ENCODE assay signal across 26 cellular contexts in the genomic region with DNA sequence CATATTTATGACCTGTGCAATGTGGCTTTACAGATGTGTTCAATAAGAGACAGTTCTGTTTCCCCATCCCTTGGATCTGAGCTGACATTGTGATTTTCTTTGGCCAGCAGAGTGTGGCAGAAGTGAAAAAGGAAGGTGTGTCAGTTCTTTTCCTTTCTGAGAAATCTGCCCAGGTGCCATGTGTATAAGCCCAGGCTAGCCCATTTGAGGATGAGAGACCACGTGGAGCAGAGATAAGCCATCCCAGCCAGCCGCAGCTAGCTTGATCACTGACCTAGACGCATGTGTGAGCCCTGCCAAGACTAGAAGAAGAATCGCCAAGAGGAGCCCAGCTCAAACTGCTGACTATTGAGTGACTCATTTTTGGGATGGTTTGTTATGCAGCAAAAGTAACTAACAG.
"Had no signal": no experiment of that assay in that cellular context is flagged by ENCODE, and none has a peak within 500 bp of the region (broad histone marks: within the 10 kb centered on the region; RNA-seq: fewer than 3 reads in every experiment).

No MANE protein-coding gene starts in this region.

- H3K4me1 ChIP-seq: esophagus squamous epithelium, heart right ventricle, left lung, pancreas, testis, upper lobe of left lung had no signal

- ATAC-seq: effector memory CD8-positive, alpha-beta T cell; heart right ventricle; left cardiac atrium; left lung; naive thymus-derived CD8-positive, alpha-beta T cell; pancreas; sciatic nerve; stimulated activated memory B cell treated with anti-CD40 and anti-IgM and Interleukin-4, amounts not matched to agents 10 μg/mL and 1 μg/mL and 100 μg/mL, for 72 hours; stimulated activated naive CD8-positive, alpha-beta T cell treated with anti-CD3 and anti-CD28 coated beads, Interleukin-15, Interleukin-2, amounts not matched to agents 100 U/mL and 50 U/mL, for 24 hours had no signal

- DNase-seq: dermis blood vessel endothelial cell; effector memory CD8-positive, alpha-beta T cell; erythroblast; esophagus squamous epithelium; foreskin melanocyte; glutamatergic neuron; heart right ventricle; hippocampal formation; left cardiac atrium; left lung; mesendoderm; midbrain; naive thymus-derived CD8-positive, alpha-beta T cell; nephron progenitor cell; nucleus accumbens; pancreas; retina; stimulated activated CD4-positive, alpha-beta T cell treated with anti-CD3 and anti-CD28 coated beads, Interleukin-4, amount 100 ng/mL, for 4 hours; stimulated activated naive CD8-positive, alpha-beta T cell treated with anti-CD3 and anti-CD28 coated beads, Interleukin-15, Interleukin-2, amounts not matched to agents 100 U/mL and 50 U/mL, for 24 hours; substantia nigra; testis; tibial artery; upper lobe of left lung had no signal

- H3K4me3 ChIP-seq: coronary artery, esophagus squamous epithelium, heart right ventricle, left lung, pancreas, testis, tibial artery, upper lobe of left lung had no signal

- H3K9me3 ChIP-seq: left lung, pancreas, testis, tibial artery, upper lobe of left lung had no signal

- H3K36me3 ChIP-seq: esophagus squamous epithelium, heart right ventricle, left lung, pancreas, tibial artery, upper lobe of left lung had no signal

- H3K27me3 ChIP-seq: esophagus squamous epithelium, left lung, testis, tibial artery, upper lobe of left lung had no signal

- H3K27ac ChIP-seq: esophagus squamous epithelium, heart right ventricle, left lung, pancreas, testis, upper lobe of left lung had no signal
